1 cellular context compared by ENCODE assay signal in the genomic region with DNA sequence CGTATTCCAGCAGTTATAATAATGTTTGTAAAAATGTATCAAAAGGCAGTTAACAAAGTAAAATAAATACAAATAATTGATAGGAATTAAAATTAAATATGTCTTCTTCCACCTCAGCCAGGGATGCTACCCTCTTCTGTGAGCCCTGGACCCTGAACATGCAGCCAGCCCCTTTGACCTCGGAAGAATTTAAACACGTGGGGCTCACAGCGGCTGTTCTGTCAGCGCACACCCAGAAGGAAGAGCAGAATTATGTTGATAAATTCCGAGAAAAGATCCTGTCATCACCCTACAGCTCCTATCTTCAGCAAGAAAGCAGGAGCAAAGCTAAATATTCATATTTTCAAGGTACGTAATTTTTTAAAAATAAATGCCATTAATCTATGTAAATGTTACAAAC.
TF ChIP-seq lines count a peak whose summit lies in the region.

No MANE protein-coding gene starts in this region.

TF ChIP-seq in K562, 482 proteins besides CTCF, POLR2A, EP300 and RAD21 (continued from another document and continues in another):
- TF ChIP-seq, protein P1, sequence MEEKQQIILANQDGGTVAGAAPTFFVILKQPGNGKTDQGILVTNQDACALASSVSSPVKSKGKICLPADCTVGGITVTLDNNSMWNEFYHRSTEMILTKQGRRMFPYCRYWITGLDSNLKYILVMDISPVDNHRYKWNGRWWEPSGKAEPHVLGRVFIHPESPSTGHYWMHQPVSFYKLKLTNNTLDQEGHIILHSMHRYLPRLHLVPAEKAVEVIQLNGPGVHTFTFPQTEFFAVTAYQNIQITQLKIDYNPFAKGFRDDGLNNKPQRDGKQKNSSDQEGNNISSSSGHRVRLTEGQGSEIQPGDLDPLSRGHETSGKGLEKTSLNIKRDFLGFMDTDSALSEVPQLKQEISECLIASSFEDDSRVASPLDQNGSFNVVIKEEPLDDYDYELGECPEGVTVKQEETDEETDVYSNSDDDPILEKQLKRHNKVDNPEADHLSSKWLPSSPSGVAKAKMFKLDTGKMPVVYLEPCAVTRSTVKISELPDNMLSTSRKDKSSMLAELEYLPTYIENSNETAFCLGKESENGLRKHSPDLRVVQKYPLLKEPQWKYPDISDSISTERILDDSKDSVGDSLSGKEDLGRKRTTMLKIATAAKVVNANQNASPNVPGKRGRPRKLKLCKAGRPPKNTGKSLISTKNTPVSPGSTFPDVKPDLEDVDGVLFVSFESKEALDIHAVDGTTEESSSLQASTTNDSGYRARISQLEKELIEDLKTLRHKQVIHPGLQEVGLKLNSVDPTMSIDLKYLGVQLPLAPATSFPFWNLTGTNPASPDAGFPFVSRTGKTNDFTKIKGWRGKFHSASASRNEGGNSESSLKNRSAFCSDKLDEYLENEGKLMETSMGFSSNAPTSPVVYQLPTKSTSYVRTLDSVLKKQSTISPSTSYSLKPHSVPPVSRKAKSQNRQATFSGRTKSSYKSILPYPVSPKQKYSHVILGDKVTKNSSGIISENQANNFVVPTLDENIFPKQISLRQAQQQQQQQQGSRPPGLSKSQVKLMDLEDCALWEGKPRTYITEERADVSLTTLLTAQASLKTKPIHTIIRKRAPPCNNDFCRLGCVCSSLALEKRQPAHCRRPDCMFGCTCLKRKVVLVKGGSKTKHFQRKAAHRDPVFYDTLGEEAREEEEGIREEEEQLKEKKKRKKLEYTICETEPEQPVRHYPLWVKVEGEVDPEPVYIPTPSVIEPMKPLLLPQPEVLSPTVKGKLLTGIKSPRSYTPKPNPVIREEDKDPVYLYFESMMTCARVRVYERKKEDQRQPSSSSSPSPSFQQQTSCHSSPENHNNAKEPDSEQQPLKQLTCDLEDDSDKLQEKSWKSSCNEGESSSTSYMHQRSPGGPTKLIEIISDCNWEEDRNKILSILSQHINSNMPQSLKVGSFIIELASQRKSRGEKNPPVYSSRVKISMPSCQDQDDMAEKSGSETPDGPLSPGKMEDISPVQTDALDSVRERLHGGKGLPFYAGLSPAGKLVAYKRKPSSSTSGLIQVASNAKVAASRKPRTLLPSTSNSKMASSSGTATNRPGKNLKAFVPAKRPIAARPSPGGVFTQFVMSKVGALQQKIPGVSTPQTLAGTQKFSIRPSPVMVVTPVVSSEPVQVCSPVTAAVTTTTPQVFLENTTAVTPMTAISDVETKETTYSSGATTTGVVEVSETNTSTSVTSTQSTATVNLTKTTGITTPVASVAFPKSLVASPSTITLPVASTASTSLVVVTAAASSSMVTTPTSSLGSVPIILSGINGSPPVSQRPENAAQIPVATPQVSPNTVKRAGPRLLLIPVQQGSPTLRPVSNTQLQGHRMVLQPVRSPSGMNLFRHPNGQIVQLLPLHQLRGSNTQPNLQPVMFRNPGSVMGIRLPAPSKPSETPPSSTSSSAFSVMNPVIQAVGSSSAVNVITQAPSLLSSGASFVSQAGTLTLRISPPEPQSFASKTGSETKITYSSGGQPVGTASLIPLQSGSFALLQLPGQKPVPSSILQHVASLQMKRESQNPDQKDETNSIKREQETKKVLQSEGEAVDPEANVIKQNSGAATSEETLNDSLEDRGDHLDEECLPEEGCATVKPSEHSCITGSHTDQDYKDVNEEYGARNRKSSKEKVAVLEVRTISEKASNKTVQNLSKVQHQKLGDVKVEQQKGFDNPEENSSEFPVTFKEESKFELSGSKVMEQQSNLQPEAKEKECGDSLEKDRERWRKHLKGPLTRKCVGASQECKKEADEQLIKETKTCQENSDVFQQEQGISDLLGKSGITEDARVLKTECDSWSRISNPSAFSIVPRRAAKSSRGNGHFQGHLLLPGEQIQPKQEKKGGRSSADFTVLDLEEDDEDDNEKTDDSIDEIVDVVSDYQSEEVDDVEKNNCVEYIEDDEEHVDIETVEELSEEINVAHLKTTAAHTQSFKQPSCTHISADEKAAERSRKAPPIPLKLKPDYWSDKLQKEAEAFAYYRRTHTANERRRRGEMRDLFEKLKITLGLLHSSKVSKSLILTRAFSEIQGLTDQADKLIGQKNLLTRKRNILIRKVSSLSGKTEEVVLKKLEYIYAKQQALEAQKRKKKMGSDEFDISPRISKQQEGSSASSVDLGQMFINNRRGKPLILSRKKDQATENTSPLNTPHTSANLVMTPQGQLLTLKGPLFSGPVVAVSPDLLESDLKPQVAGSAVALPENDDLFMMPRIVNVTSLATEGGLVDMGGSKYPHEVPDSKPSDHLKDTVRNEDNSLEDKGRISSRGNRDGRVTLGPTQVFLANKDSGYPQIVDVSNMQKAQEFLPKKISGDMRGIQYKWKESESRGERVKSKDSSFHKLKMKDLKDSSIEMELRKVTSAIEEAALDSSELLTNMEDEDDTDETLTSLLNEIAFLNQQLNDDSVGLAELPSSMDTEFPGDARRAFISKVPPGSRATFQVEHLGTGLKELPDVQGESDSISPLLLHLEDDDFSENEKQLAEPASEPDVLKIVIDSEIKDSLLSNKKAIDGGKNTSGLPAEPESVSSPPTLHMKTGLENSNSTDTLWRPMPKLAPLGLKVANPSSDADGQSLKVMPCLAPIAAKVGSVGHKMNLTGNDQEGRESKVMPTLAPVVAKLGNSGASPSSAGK (IDR thresholded peaks at IDR 0.05) = peak; percentile 73
- TF ChIP-seq NUFIP1 (IDR thresholded peaks at IDR 0.05; ENCODE audit: partially characterized antibody) (no peak), ZNF707 (CRISPR knock-in tag; conservative IDR thresholded peaks at IDR 0.05) (no peak), TBP (optimal IDR thresholded peaks at IDR 0.05; ENCODE audit: low read depth, low read length) (no peak), DACH1 (IDR thresholded peaks at IDR 0.05; ENCODE audit: partially characterized antibody) (no peak), MEF2D (tag; conservative IDR thresholded peaks at IDR 0.05; ENCODE audit: low read depth) (no peak), PYGO2 (tag; IDR thresholded peaks at IDR 0.05) (no peak), ZC3H4 (CRISPR knock-in tag; IDR thresholded peaks at IDR 0.05; ENCODE audit: borderline replicate concordance) (no peak), MCM3 (IDR thresholded peaks at IDR 0.05) (no peak), ZNF174 (CRISPR knock-in tag; IDR thresholded peaks at IDR 0.05) (no peak), ELF4 (CRISPR knock-in tag; IDR thresholded peaks at IDR 0.05) (no peak), E4F1 (CRISPR knock-in tag; IDR thresholded peaks at IDR 0.05; ENCODE audit: borderline replicate concordance) (no peak), ZNF766 (CRISPR knock-in tag; conservative IDR thresholded peaks at IDR 0.05) (no peak), ZNF75A (CRISPR knock-in tag; IDR thresholded peaks at IDR 0.05) (no peak), RCOR1 (IDR thresholded peaks at IDR 0.05; ENCODE audit: borderline replicate concordance in 1 of 2, low read depth in 2 of 2, low read length in 2 of 2) (no peak), TEAD4 (IDR thresholded peaks at IDR 0.05; ENCODE audit: low read length) (no peak), TEAD4 (CRISPR knock-in tag; IDR thresholded peaks at IDR 0.05; ENCODE audit: borderline replicate concordance) (no peak)
- TF ChIP-seq, protein P2, sequence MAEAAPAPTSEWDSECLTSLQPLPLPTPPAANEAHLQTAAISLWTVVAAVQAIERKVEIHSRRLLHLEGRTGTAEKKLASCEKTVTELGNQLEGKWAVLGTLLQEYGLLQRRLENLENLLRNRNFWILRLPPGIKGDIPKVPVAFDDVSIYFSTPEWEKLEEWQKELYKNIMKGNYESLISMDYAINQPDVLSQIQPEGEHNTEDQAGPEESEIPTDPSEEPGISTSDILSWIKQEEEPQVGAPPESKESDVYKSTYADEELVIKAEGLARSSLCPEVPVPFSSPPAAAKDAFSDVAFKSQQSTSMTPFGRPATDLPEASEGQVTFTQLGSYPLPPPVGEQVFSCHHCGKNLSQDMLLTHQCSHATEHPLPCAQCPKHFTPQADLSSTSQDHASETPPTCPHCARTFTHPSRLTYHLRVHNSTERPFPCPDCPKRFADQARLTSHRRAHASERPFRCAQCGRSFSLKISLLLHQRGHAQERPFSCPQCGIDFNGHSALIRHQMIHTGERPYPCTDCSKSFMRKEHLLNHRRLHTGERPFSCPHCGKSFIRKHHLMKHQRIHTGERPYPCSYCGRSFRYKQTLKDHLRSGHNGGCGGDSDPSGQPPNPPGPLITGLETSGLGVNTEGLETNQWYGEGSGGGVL (CRISPR knock-in tag; IDR thresholded peaks at IDR 0.05) = no peak
- TF ChIP-seq, protein P3, sequence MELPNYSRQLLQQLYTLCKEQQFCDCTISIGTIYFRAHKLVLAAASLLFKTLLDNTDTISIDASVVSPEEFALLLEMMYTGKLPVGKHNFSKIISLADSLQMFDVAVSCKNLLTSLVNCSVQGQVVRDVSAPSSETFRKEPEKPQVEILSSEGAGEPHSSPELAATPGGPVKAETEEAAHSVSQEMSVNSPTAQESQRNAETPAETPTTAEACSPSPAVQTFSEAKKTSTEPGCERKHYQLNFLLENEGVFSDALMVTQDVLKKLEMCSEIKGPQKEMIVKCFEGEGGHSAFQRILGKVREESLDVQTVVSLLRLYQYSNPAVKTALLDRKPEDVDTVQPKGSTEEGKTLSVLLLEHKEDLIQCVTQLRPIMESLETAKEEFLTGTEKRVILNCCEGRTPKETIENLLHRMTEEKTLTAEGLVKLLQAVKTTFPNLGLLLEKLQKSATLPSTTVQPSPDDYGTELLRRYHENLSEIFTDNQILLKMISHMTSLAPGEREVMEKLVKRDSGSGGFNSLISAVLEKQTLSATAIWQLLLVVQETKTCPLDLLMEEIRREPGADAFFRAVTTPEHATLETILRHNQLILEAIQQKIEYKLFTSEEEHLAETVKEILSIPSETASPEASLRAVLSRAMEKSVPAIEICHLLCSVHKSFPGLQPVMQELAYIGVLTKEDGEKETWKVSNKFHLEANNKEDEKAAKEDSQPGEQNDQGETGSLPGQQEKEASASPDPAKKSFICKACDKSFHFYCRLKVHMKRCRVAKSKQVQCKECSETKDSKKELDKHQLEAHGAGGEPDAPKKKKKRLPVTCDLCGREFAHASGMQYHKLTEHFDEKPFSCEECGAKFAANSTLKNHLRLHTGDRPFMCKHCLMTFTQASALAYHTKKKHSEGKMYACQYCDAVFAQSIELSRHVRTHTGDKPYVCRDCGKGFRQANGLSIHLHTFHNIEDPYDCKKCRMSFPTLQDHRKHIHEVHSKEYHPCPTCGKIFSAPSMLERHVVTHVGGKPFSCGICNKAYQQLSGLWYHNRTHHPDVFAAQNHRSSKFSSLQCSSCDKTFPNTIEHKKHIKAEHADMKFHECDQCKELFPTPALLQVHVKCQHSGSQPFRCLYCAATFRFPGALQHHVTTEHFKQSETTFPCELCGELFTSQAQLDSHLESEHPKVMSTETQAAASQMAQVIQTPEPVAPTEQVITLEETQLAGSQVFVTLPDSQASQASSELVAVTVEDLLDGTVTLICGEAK (IDR thresholded peaks at IDR 0.05) = no peak; the same call in 1 of the 2 replicates
- TF ChIP-seq, protein P3 (CRISPR knock-in tag; IDR thresholded peaks at IDR 0.05) = no peak
- TF ChIP-seq, protein P4, sequence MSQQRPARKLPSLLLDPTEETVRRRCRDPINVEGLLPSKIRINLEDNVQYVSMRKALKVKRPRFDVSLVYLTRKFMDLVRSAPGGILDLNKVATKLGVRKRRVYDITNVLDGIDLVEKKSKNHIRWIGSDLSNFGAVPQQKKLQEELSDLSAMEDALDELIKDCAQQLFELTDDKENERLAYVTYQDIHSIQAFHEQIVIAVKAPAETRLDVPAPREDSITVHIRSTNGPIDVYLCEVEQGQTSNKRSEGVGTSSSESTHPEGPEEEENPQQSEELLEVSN (IDR thresholded peaks at IDR 0.05; ENCODE audit: borderline replicate concordance in 1 of 2, extremely low read depth in 1 of 2, insufficient read depth in 1 of 2, insufficient read length in 1 of 2, low read depth in 1 of 2, low read length in 1 of 2, poor library complexity in 1 of 2, severe bottlenecking in 1 of 2) = peak; percentile 52 to 68
